13 cellular contexts compared by ENCODE assay signal in genomic region chr6:89972024-89972381, GRCh38.
"Had no signal": no experiment of that assay in that cellular context is flagged by ENCODE, and none has a peak within 500 bp of the region (broad histone marks: within the 10 kb centered on the region; RNA-seq: fewer than 3 reads in every experiment).

No MANE protein-coding gene starts in this region.

- H3K27me3 ChIP-seq: breast epithelium, ovary, transverse colon had no signal

- H3K9me3 Mint-ChIP-seq: activated naive CD4-positive, alpha-beta T cell treated with anti-CD3 and anti-CD28 coated beads, Interleukin-2, amount 50 U/mL, for 72 hours; immature natural killer cell had no signal

- H3K27ac ChIP-seq: breast epithelium, ovary, transverse colon had no signal

- DNase-seq: activated T-cell treated with anti-CD3 and anti-CD28 coated beads for 4 hours; anterior cingulate cortex; immature natural killer cell; ovary; SHP77; stimulated activated CD4-positive, alpha-beta T cell treated with anti-CD3 and anti-CD28 coated beads, Interleukin-15, amount 100 ng/mL, for 24 hours; stimulated activated CD4-positive, alpha-beta T cell treated with anti-CD3 and anti-CD28 coated beads, Interleukin-4, amount 100 ng/mL, for 24 hours; substantia nigra; transverse colon had no signal

- H3K9me3 ChIP-seq: breast epithelium, ovary, transverse colon had no signal

- H3K4me3 ChIP-seq: breast epithelium, ovary, transverse colon had no signal

- ATAC-seq: esophagus mucosa, left lobe of liver had no signal

- H3K4me1 ChIP-seq: breast epithelium had no signal

- H3K36me3 ChIP-seq: breast epithelium, ovary, transverse colon had no signal

- H3K4me3 Mint-ChIP-seq: immature natural killer cell had no signal
